ENCODE assay signal across 34 cellular contexts in the genomic region with DNA sequence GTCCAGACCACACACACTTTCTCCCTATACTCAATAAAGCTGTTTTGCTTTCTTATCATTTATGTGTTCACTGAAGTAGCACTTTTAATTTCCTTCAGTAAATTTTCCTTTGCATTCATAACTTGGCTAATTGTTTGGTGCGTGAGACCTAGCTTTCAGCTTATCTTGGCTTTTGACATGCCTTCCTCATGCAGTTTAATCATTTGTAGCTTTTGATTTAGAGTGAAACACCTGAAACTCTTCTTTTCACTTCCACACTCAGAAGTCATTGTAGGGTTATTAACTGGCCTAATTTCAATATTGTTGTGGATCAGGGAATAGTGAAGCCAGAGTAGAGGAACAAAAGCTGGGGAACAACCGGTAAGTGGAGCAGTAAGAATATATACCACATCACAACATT.
DNase-seq lines count a peak whose midpoint lies in the region; ATAC-seq and FAIRE-seq lines count a peak whose summit lies in the region.
"Had no signal": no experiment of that assay in that cellular context is flagged by ENCODE, and none has a peak within 500 bp of the region (broad histone marks: within the 10 kb centered on the region; RNA-seq: fewer than 3 reads in every experiment).

No MANE protein-coding gene starts in this region.

- peaks cover 2% of the 10 kb centered on the region for H3K36me3 Mint-ChIP-seq in T-helper 17 cell (ENCODE audit: low read depth)
- peaks cover 2 to 14% of the 10 kb centered on the region in 2 donors for H3K36me3 Mint-ChIP-seq in stimulated activated naive B cell treated with anti-CD40 and anti-IgM and Interleukin-4, amounts not matched to agents 10 μg/mL and 1 μg/mL and 100 μg/mL, for 72 hours

- peaks cover 7 to 9% of the 10 kb centered on the region in 2 donors for H3K9me3 Mint-ChIP-seq in stimulated activated naive B cell treated with anti-CD40 and anti-IgM and Interleukin-4, amounts not matched to agents 10 μg/mL and 1 μg/mL and 100 μg/mL, for 72 hours

- H3K9ac ChIP-seq in neuronal stem cell (ENCODE audit: low read depth, low read length, poor library complexity): no peak overlapping the region
- H3K9ac ChIP-seq: BLaER1 treated with 17β-estradiol and CSF1 and Interleukin-3, amounts not matched to agents 10 nM and 100 nM had no signal

- WGBS in neuronal stem cell (ENCODE audit: extremely low coverage in 2 of 2, insufficient read length in 2 of 2, insufficient replicate concordance in 1 of 2), 2 donors: no CpG with 5 or more reads among the region's 2 CpGs

- H2AK5ac ChIP-seq in neuronal stem cell (ENCODE audit: low read depth, low read length): no peak overlapping the region

- H3K79me1 ChIP-seq in neuronal stem cell (ENCODE audit: low read depth, low read length): no peaks in the 10 kb centered on the region

- no peak overlapping the region for H2BK5ac ChIP-seq in neuronal stem cell (ENCODE audit: low read length)

- H3K4me1 Mint-ChIP-seq in T-helper 17 cell: no peaks in the 10 kb centered on the region
- peaks cover 11 to 12% of the 10 kb centered on the region in 2 donors for H3K4me1 Mint-ChIP-seq in stimulated activated naive B cell treated with anti-CD40 and anti-IgM and Interleukin-4, amounts not matched to agents 10 μg/mL and 1 μg/mL and 100 μg/mL, for 72 hours

- no peak overlapping the region for H3K4me3 Mint-ChIP-seq in T-helper 17 cell
- no peak overlapping the region for H3K4me3 Mint-ChIP-seq in stimulated activated naive B cell treated with anti-CD40 and anti-IgM and Interleukin-4, amounts not matched to agents 10 μg/mL and 1 μg/mL and 100 μg/mL, for 72 hours
- H3K4me3 Mint-ChIP-seq: activated CD8-positive, alpha-beta T cell treated with anti-CD3 and anti-CD28 coated beads, Interleukin-2, amount 10 ng/mL, durations not matched to agents 7 days and 5 days; activated naive CD8-positive, alpha-beta T cell treated with anti-CD3 and anti-CD28 coated beads for 36 hours; H9 had no signal

- H3K36me3 ChIP-seq in neuronal stem cell (replicated peaks in 1 of 2; ENCODE audit: control insufficient read depth in 2 of 2, insufficient read depth in 2 of 2, low read length in 2 of 2): no peaks in the 10 kb centered on the region
- H3K36me3 ChIP-seq: cardiac muscle cell, colonic mucosa, left ventricle myocardium inferior, sigmoid colon, thoracic aorta had no signal

- H3K27me3 Mint-ChIP-seq in T-helper 17 cell: peaks cover 18% of the 10 kb centered on the region
- no peaks in the 10 kb centered on the region for H3K27me3 Mint-ChIP-seq in stimulated activated naive B cell treated with anti-CD40 and anti-IgM and Interleukin-4, amounts not matched to agents 10 μg/mL and 1 μg/mL and 100 μg/mL, for 72 hours
- H3K27me3 Mint-ChIP-seq: activated naive CD8-positive, alpha-beta T cell treated with anti-CD3 and anti-CD28 coated beads for 36 hours; progenitor cell of endocrine pancreas had no signal

- no peaks in the 10 kb centered on the region for H3K27me3 ChIP-seq in neuronal stem cell (ENCODE audit: control insufficient read depth in 3 of 3, insufficient read depth in 3 of 3, low read depth in 1 of 3, low read length in 3 of 3)
- H3K27me3 ChIP-seq: BLaER1 treated with 17β-estradiol and CSF1 and Interleukin-3, amounts not matched to agents 10 nM and 100 nM; cardiac muscle cell; colonic mucosa; sigmoid colon had no signal

- H3K4ac ChIP-seq in neuronal stem cell (ENCODE audit: low read length): no peak overlapping the region

- no peak overlapping the region for H4K8ac ChIP-seq in neuronal stem cell (ENCODE audit: low read depth, low read length)

- no peak overlapping the region for H2BK120ac ChIP-seq in neuronal stem cell (ENCODE audit: low read depth, low read length)

- H3K27ac ChIP-seq in neuronal stem cell (replicated peaks; ENCODE audit: low read length): no peak overlapping the region
- H3K27ac ChIP-seq: BLaER1 treated with 17β-estradiol and CSF1 and Interleukin-3, amounts not matched to agents 10 nM and 100 nM; cardiac muscle cell; colonic mucosa; epithelial cell of prostate; left ventricle myocardium inferior; sigmoid colon; thoracic aorta had no signal

- peak overlapping the region; percentile 14 for H3K27ac Mint-ChIP-seq in T-helper 17 cell
- no peak overlapping the region for H3K27ac Mint-ChIP-seq in stimulated activated naive B cell treated with anti-CD40 and anti-IgM and Interleukin-4, amounts not matched to agents 10 μg/mL and 1 μg/mL and 100 μg/mL, for 72 hours
- H3K27ac Mint-ChIP-seq: activated CD8-positive, alpha-beta T cell treated with anti-CD3 and anti-CD28 coated beads, Interleukin-2, amount 10 ng/mL, durations not matched to agents 7 days and 5 days; activated naive CD8-positive, alpha-beta T cell treated with anti-CD3 and anti-CD28 coated beads for 36 hours; H9; progenitor cell of endocrine pancreas had no signal

- no peak overlapping the region for H2AFZ ChIP-seq in neuronal stem cell (ENCODE audit: low read length)

- no peak overlapping the region for H2BK15ac ChIP-seq in neuronal stem cell (ENCODE audit: low read length)

- H3K14ac ChIP-seq in neuronal stem cell (ENCODE audit: low read length): no peak overlapping the region

- ATAC-seq in GM19452 (IDR thresholded peaks at IDR 0.05; ENCODE audit: unreplicated experiment) (peak; percentile 34), HG03135 (IDR thresholded peaks at IDR 0.05; ENCODE audit: unreplicated experiment) (peak; percentile 38), T-helper 17 cell (no peak), GM21576 (IDR thresholded peaks at IDR 0.05; ENCODE audit: unreplicated experiment) (no peak)
- ATAC-seq in stimulated activated naive B cell treated with anti-CD40 and anti-IgM and Interleukin-4, amounts not matched to agents 10 μg/mL and 1 μg/mL and 100 μg/mL, for 72 hours (replicated peaks): no peak
- ATAC-seq: activated CD8-positive, alpha-beta T cell treated with anti-CD3 and anti-CD28 coated beads, Interleukin-2, amount 10 ng/mL, durations not matched to agents 7 days and 5 days; SK-N-SH treated with all-trans-retinoic acid at 6 μM for 48 hours had no signal

- H3K23ac ChIP-seq in neuronal stem cell (ENCODE audit: low read depth, low read length, poor library complexity): no peak overlapping the region

- no peak overlapping the region for H4K91ac ChIP-seq in neuronal stem cell (ENCODE audit: low read depth, low read length, poor library complexity)

- peaks cover 5 to 25% of the 10 kb centered on the region in 2 donors for H3K4me1 ChIP-seq in neuronal stem cell (ENCODE audit: control insufficient read depth in 2 of 2, insufficient read depth in 1 of 2, low read depth in 1 of 2, low read length in 2 of 2)
- H3K4me1 ChIP-seq: colonic mucosa, left ventricle myocardium inferior, sigmoid colon had no signal

- H3K4me3 ChIP-seq in neuronal stem cell (ENCODE audit: low read length in 2 of 2): no peak overlapping the region
- H3K4me3 ChIP-seq: BLaER1 treated with 17β-estradiol and CSF1 and Interleukin-3, amounts not matched to agents 10 nM and 100 nM; cardiac muscle cell; colonic mucosa; left ventricle myocardium inferior; sigmoid colon; thoracic aorta had no signal

- FAIRE-seq in GM18507 (lab: Jason Lieb, UNC): peak; percentile 84
- FAIRE-seq: islet of Langerhans, urothelium cell line had no signal

- H3K9me3 ChIP-seq in T-helper 17 cell (ENCODE audit: control insufficient read depth, low read length, poor library complexity, severe bottlenecking) (no peaks in the 10 kb centered on the region), neuronal stem cell (replicated peaks in 1 of 2; ENCODE audit: control insufficient read depth in 2 of 2, insufficient read depth in 1 of 2, low read depth in 1 of 2, low read length in 2 of 2) (peaks cover 0 to 2% of the 10 kb centered on the region in 2 donors)
- H3K9me3 ChIP-seq: colonic mucosa, sigmoid colon, thoracic aorta had no signal

- DNase-seq in GM18507 (ENCODE audit: extremely low spot score, insufficient read length, low read depth): no peak
- DNase-seq in T-helper 17 cell: no peak
- DNase-seq in retina: no peak
- no peak for DNase-seq in neuronal stem cell (ENCODE audit: low spot score)
- no peak for DNase-seq in stimulated activated naive B cell treated with anti-CD40 and anti-IgM and Interleukin-4, amounts not matched to agents 10 μg/mL and 1 μg/mL and 100 μg/mL, for 72 hours
- DNase-seq: activated CD4-positive, alpha-beta T cell treated with anti-CD3 and anti-CD28 coated beads for 1 hour; activated CD8-positive, alpha-beta T cell treated with anti-CD3 and anti-CD28 coated beads, Interleukin-2, amount 10 ng/mL, durations not matched to agents 7 days and 5 days; activated naive CD8-positive, alpha-beta T cell treated with anti-CD3 and anti-CD28 coated beads for 36 hours; aorta; colonic mucosa; effector CD8-positive, alpha-beta T cell; GF-D8; H9; IMR-90; left ventricle myocardium inferior; mesendoderm; NCI-H1105; NCI-H1930; NCI-H774; OCI-M1; sigmoid colon; stimulated activated CD4-positive, alpha-beta T cell treated with anti-CD3 and anti-CD28 coated beads, Interleukin-4, amount 100 ng/mL, for 4 hours; stimulated activated naive CD4-positive, alpha-beta T cell had no signal

- no peak overlapping the region for H3K4me2 ChIP-seq in neuronal stem cell (ENCODE audit: insufficient read depth, low read length, poor library complexity, severe bottlenecking)

- H3K18ac ChIP-seq in neuronal stem cell (ENCODE audit: low read length): no peak overlapping the region

- no peak overlapping the region for H2BK12ac ChIP-seq in neuronal stem cell (ENCODE audit: low read length)

Comparison
In these comparisons a context has a peak if more than half of its experiments do, and no peak if none do; other contexts are left out.
1. ATAC-seq: peak in GM19452 (single experiment) and HG03135 (single experiment); none in T-helper 17 cell (single experiment), GM21576 (single experiment) and stimulated activated naive B cell treated with anti-CD40 and anti-IgM and Interleukin-4, amounts not matched to agents 10 μg/mL and 1 μg/mL and 100 μg/mL, for 72 hours (0 of 2).